ENCODE assay signal across 7 cellular contexts in genomic region chr3:28317438-28318022, GRCh38. TPM values are rescaled to one million over a fixed set of nuclear protein-coding genes. Genes with fewer than 3 reads are reported as not detected.
DNase-seq lines count a peak whose midpoint lies in the region; ATAC-seq, FAIRE-seq and TF ChIP-seq lines count a peak whose summit lies in the region.

No MANE protein-coding gene starts in this region.

- peak; percentile 96 for ATAC-seq in DND-41 (ENCODE audit: insufficient read depth, low read depth)
- peak; percentile 91 for ATAC-seq in GM19023 (IDR thresholded peaks at IDR 0.05; ENCODE audit: unreplicated experiment)
- peak; percentile 96 for ATAC-seq in HG03066 (IDR thresholded peaks at IDR 0.05; ENCODE audit: low read depth, unreplicated experiment)

- dilution Hi-C loops in keratinocyte (cut with MboI; ENCODE audit: extremely low pct_ligation_motif_present, low sequenced_read_pairs) = no loop called here

- DNase-seq in DND-41 (peak; percentile 40), NCI-H748 treated with DMSO at 0.1 percent for 48 hours (lab: John Stamatoyannopoulos, UW) (peak; percentile 22), amniotic stem cell (lab: John Stamatoyannopoulos, UW) (peak; percentile 30), keratinocyte (ENCODE audit: low read depth, low spot score) (no peak), type B pancreatic cell (ENCODE audit: extremely low spot score, unreplicated experiment) (no peak)

- H3K36me3 Mint-ChIP-seq in type B pancreatic cell = no peaks in the 10 kb centered on the region

- H3K4me3 Mint-ChIP-seq in type B pancreatic cell = no peak overlapping the region

- no peak overlapping the region for H3K27ac Mint-ChIP-seq in type B pancreatic cell

- H4K20me1 ChIP-seq in DND-41 (ENCODE audit: insufficient read depth, low read length) (no peaks in the 10 kb centered on the region), keratinocyte (ENCODE audit: control insufficient read depth, extremely low read depth, insufficient read depth, low read length) (no peaks in the 10 kb centered on the region)

- no peaks in the 10 kb centered on the region for H3K4me1 ChIP-seq in DND-41 (ENCODE audit: insufficient read depth, low read length)
- H3K4me1 ChIP-seq in keratinocyte (ENCODE audit: control insufficient read depth, extremely low read depth, insufficient read depth, low read length) = no peaks in the 10 kb centered on the region

- no peak overlapping the region for H2AFZ ChIP-seq in DND-41 (ENCODE audit: low read depth, low read length)
- no peak overlapping the region for H2AFZ ChIP-seq in keratinocyte (ENCODE audit: control insufficient read depth, low read length)

- H3K9me1 ChIP-seq in keratinocyte (ENCODE audit: control insufficient read depth, extremely low read depth, insufficient read depth, low read length) = no peaks in the 10 kb centered on the region

- H3K9me3 Mint-ChIP-seq in type B pancreatic cell = no peaks in the 10 kb centered on the region

- H3K9me3 ChIP-seq in DND-41 (ENCODE audit: insufficient read depth, low read length, severe bottlenecking) (no peaks in the 10 kb centered on the region), keratinocyte (ENCODE audit: control insufficient read depth, low read depth, low read length) (no peaks in the 10 kb centered on the region)

- H3K4me1 Mint-ChIP-seq in type B pancreatic cell (ENCODE audit: unreplicated experiment) = no peaks in the 10 kb centered on the region

- H3K4me3 ChIP-seq in DND-41 (ENCODE audit: low read depth in 1 of 2, low read length in 2 of 2) = no peak overlapping the region
- no peak overlapping the region for H3K4me3 ChIP-seq in keratinocyte (ENCODE audit: control insufficient read depth in 2 of 3, extremely low read depth in 1 of 3, insufficient read depth in 2 of 3, low read depth in 1 of 3, low read length in 3 of 3)

- no peak overlapping the region for H3K9ac ChIP-seq in DND-41 (ENCODE audit: low read depth, low read length)
- H3K9ac ChIP-seq in keratinocyte (ENCODE audit: control insufficient read depth, extremely low read depth, insufficient read depth, low read length) = no peak overlapping the region

- TF ChIP-seq CTCF in DND-41 (IDR thresholded peaks at IDR 0.05; ENCODE audit: borderline replicate concordance, extremely low read depth, low read length, poor library complexity, severe bottlenecking) (peak; percentile 72), keratinocyte (optimal IDR thresholded peaks at IDR 0.05 in 1 of 3, IDR thresholded peaks at IDR 0.05 in 1 of 3, conservative IDR thresholded peaks at IDR 0.05 in 1 of 3; ENCODE audit: extremely low read depth in 1 of 3, insufficient read depth in 2 of 3, low read length in 3 of 3) (peak; percentile 48 to 62 (median 51)), type B pancreatic cell (conservative IDR thresholded peaks at IDR 0.05) (peak; percentile 75)

- FAIRE-seq in keratinocyte (lab: Jason Lieb, UNC) = no peak

- H3K36me3 ChIP-seq in DND-41 (ENCODE audit: insufficient read depth, low read length) = peaks cover 41% of the 10 kb centered on the region
- H3K36me3 ChIP-seq in keratinocyte (ENCODE audit: control insufficient read depth in 2 of 2, extremely low read depth in 1 of 2, insufficient read depth in 2 of 2, low read length in 2 of 2) = peaks cover 0 to 3% of the 10 kb centered on the region in 2 experiments

- H3K27me3 ChIP-seq in DND-41 (ENCODE audit: insufficient read depth, low read length, poor library complexity) (no peaks in the 10 kb centered on the region), keratinocyte (ENCODE audit: control insufficient read depth, extremely low read depth, insufficient read depth, low read length) (no peaks in the 10 kb centered on the region)

- H3K79me2 ChIP-seq in DND-41 (ENCODE audit: insufficient read depth, low read length) (no peaks in the 10 kb centered on the region), keratinocyte (ENCODE audit: control insufficient read depth, insufficient read depth, low read length) (no peaks in the 10 kb centered on the region)

- H3K4me2 ChIP-seq in DND-41 (ENCODE audit: insufficient read depth, low read length) (no peak overlapping the region), keratinocyte (ENCODE audit: control insufficient read depth, extremely low read depth, insufficient read depth, low read depth, low read length) (no peak overlapping the region)

- H3K27ac ChIP-seq in DND-41 (ENCODE audit: low read length) (no peak overlapping the region), keratinocyte (ENCODE audit: control insufficient read depth, insufficient read depth, low read length) (no peak overlapping the region)

- H3K27me3 Mint-ChIP-seq in type B pancreatic cell = no peaks in the 10 kb centered on the region

RNA-seq across cellular contexts. Expression of gene ZCWPW2, which starts 31.0 kb away (rescaled TPM):
- 0.24 to 0.58 TPM (median 0.40 TPM) in 3 replicates for polyA plus RNA-seq in keratinocyte
- polyA plus RNA-seq in keratinocyte (2011; ENCODE audit: low read depth) = 1.2 TPM
- 0.36 and 0.63 TPM in 2 replicates for polyA plus RNA-seq in keratinocyte (2011; cell fraction: cytosol; rRNA removed)
- 0.29 and 0.31 TPM in 2 replicates for polyA plus RNA-seq in keratinocyte (2011; cell fraction: nucleus; rRNA removed)
- polyA plus RNA-seq in keratinocyte (2012; ENCODE audit: low replicate concordance) = 0.42 and 0.68 TPM in 2 replicates
- 0.49 TPM in 1 of 3 replicates, not detected in the others for polyA minus RNA-seq in keratinocyte
- polyA minus RNA-seq in keratinocyte (2011; cell fraction: cytosol; rRNA and poly(A)+ RNA removed) = not detected
- not detected in 2 replicates for polyA minus RNA-seq in keratinocyte (2011; cell fraction: nucleus; rRNA and poly(A)+ RNA removed)
- total RNA-seq in type B pancreatic cell (ENCODE audit: low replicate concordance) = 0.71 and 0.99 TPM in 2 replicates

RNA-seq across cellular contexts. Expression of gene AZI2, which starts 31.1 kb away (rescaled TPM):
- polyA plus RNA-seq in keratinocyte = 51.2 to 89.1 TPM (median 81.8 TPM) in 3 replicates
- 168 TPM for polyA plus RNA-seq in keratinocyte (2011; ENCODE audit: low read depth)
- polyA plus RNA-seq in keratinocyte (2011; cell fraction: cytosol; rRNA removed) = 62.5 and 106 TPM in 2 replicates
- 55.3 and 70.5 TPM in 2 replicates for polyA plus RNA-seq in keratinocyte (2011; cell fraction: nucleus; rRNA removed)
- 54.1 and 62.4 TPM in 2 replicates for polyA plus RNA-seq in keratinocyte (2012; ENCODE audit: low replicate concordance)
- polyA minus RNA-seq in keratinocyte = 10.6 to 46.6 TPM (median 12.1 TPM) in 3 replicates
- polyA minus RNA-seq in keratinocyte (2011; cell fraction: cytosol; rRNA and poly(A)+ RNA removed) = 34.1 TPM
- polyA minus RNA-seq in keratinocyte (2011; cell fraction: nucleus; rRNA and poly(A)+ RNA removed) = 18.0 and 36.2 TPM in 2 replicates
- 54.0 and 59.4 TPM in 2 replicates for total RNA-seq in type B pancreatic cell (ENCODE audit: low replicate concordance)

Comparison
In these comparisons a context has a peak if more than half of its experiments do, and no peak if none do; other contexts are left out.
1. DNase-seq: peak in DND-41 (single experiment), NCI-H748 treated with DMSO at 0.1 percent for 48 hours (single experiment) and amniotic stem cell (single experiment); none in keratinocyte (single experiment) and type B pancreatic cell (single experiment).
2. Peak in every context shown above with its lines, with median percentiles within 50 percentile points of each other: ATAC-seq and CTCF ChIP-seq.